ENCODE assay signal across 17 cellular contexts in the genomic region with DNA sequence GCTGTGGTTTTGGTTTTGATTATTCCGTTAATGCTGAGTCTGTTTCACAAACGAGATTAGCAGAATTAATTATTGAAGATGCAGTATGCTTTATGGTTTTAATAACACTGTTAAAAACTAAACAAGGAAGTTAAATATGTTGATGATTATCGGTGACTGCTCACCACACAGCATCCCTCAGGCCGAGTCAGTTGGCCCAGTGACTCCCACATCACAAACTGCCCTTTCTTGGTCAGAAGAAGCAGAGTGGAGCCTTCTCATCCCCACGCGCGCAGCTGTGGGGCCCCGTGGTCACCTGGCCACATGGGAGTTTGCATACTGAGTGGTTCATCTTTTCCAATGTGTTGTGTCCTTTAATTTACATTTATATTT.
A peak's percentile ranks its signal among the peaks of the same experiment; 100 is the strongest.
DNase-seq lines count a peak whose midpoint lies in the region; ATAC-seq, FAIRE-seq and TF ChIP-seq lines count a peak whose summit lies in the region.
"Had no signal": no experiment of that assay in that cellular context is flagged by ENCODE, and none has a peak within 500 bp of the region (broad histone marks: within the 10 kb centered on the region; RNA-seq: fewer than 3 reads in every experiment).

No MANE protein-coding gene starts in this region.

- peaks cover 17% of the 10 kb centered on the region for H3K4me1 Mint-ChIP-seq in astrocyte (ENCODE audit: low read depth, unreplicated experiment)
- H3K4me1 Mint-ChIP-seq in natural killer cell = peaks cover 31 to 35% of the 10 kb centered on the region in 2 donors
- no peaks in the 10 kb centered on the region for H3K4me1 Mint-ChIP-seq in effector memory CD8-positive, alpha-beta T cell (ENCODE audit: low read depth in 2 of 2)

- no peak overlapping the region for H2AFZ ChIP-seq in GM23248
- no peak overlapping the region for H2AFZ ChIP-seq in astrocyte (ENCODE audit: low read depth, low read length)
- H2AFZ ChIP-seq: PC-9 had no signal

- no peaks in the 10 kb centered on the region for H3K9me3 Mint-ChIP-seq in astrocyte (ENCODE audit: unreplicated experiment)
- no peaks in the 10 kb centered on the region for H3K9me3 Mint-ChIP-seq in natural killer cell
- H3K9me3 Mint-ChIP-seq in effector memory CD8-positive, alpha-beta T cell = no peaks in the 10 kb centered on the region
- H3K9me3 Mint-ChIP-seq: type B pancreatic cell had no signal

- H4K20me1 ChIP-seq in GM23248 (ENCODE audit: insufficient read depth) = no peaks in the 10 kb centered on the region
- H4K20me1 ChIP-seq in astrocyte (ENCODE audit: insufficient read depth, low read length) = peaks cover 100% of the 10 kb centered on the region

- in situ Hi-C loops in GM23248 (cut with MboI) = no loop called here

- peaks cover 69% of the 10 kb centered on the region for H3F3A ChIP-seq in GM23248 (ENCODE audit: insufficient read depth)

- no peak for FAIRE-seq in astrocyte (lab: Jason Lieb, UNC)

- H3K27me3 Mint-ChIP-seq in astrocyte (ENCODE audit: low read depth, unreplicated experiment) = no peaks in the 10 kb centered on the region
- no peaks in the 10 kb centered on the region for H3K27me3 Mint-ChIP-seq in natural killer cell (ENCODE audit: low read depth in 2 of 2)
- peaks cover 9 to 16% of the 10 kb centered on the region in 2 donors for H3K27me3 Mint-ChIP-seq in effector memory CD8-positive, alpha-beta T cell
- H3K27me3 Mint-ChIP-seq: type B pancreatic cell had no signal

- no peaks in the 10 kb centered on the region for H3K9me3 ChIP-seq in GM23248 (ENCODE audit: low read depth)
- H3K9me3 ChIP-seq in astrocyte (ENCODE audit: insufficient read depth, low read depth, low read length) = no peaks in the 10 kb centered on the region
- H3K9me3 ChIP-seq: right atrium auricular region had no signal

- ATAC-seq in natural killer cell (peak in 1 of 3 donors; percentile 35), HG02884 (IDR thresholded peaks at IDR 0.05; ENCODE audit: unreplicated experiment) (no peak), HG02938 (IDR thresholded peaks at IDR 0.05; ENCODE audit: unreplicated experiment) (no peak)
- no peak for ATAC-seq in effector memory CD8-positive, alpha-beta T cell (replicated peaks)

- WGBS in GM23248 (ENCODE audit: low coverage in 1 of 2, low lambda C conversion rate in 2 of 2, missing lambda C conversion rate in 2 of 2), 2 experiments = 41 to 45% methylated on average over 8 of the region's 8 CpGs

- H3K27me3 ChIP-seq in GM23248 (replicated peaks; ENCODE audit: insufficient read depth) (no peaks in the 10 kb centered on the region), astrocyte (ENCODE audit: insufficient read depth, low read length) (no peaks in the 10 kb centered on the region)
- H3K27me3 ChIP-seq: right atrium auricular region had no signal

- no peaks in the 10 kb centered on the region for H3K9me2 ChIP-seq in GM23248 (ENCODE audit: insufficient read depth)

- intact Hi-C loops in natural killer cell (cut with micrococcal nuclease) = no loop called here

- DNase-seq in AG09319 (ENCODE audit: extremely low read depth, low read depth) (peak; percentile 27), GM23248 (peak; percentile 84), astrocyte (ENCODE audit: low read depth) (no peak), natural killer cell (no peak), NCI-H524 (lab: John Stamatoyannopoulos, UW) (no peak)
- DNase-seq in effector memory CD8-positive, alpha-beta T cell = no peak
- DNase-seq: activated CD4-positive, alpha-beta T cell treated with anti-CD3 and anti-CD28 coated beads, Interleukin-2, amount 50 U/mL, for 1 hour; activated naive CD4-positive, alpha-beta T cell treated with Interleukin-2 at 50 U/mL for 16 hours; Karpas-422; kidney glomerular epithelial cell; NCI-H1417; PC-9; stimulated activated naive CD4-positive, alpha-beta T cell treated with Interleukin-2 at 50 U/mL for 16 hours had no signal

- peaks cover 81% of the 10 kb centered on the region for H3K36me3 ChIP-seq in GM23248 (ENCODE audit: low read depth)
- H3K36me3 ChIP-seq in astrocyte (ENCODE audit: insufficient read depth, low read length) = peaks cover 66% of the 10 kb centered on the region
- H3K36me3 ChIP-seq: right atrium auricular region had no signal

- H3K27ac Mint-ChIP-seq in astrocyte (ENCODE audit: unreplicated experiment) (peak overlapping the region; percentile 71), natural killer cell (peak overlapping the region in 1 of 2 donors; percentile 59)
- H3K27ac Mint-ChIP-seq in effector memory CD8-positive, alpha-beta T cell = no peak overlapping the region
- H3K27ac Mint-ChIP-seq: type B pancreatic cell had no signal

- H3K36me3 Mint-ChIP-seq in astrocyte (ENCODE audit: low read depth, unreplicated experiment) (peaks cover 34% of the 10 kb centered on the region), natural killer cell (no peaks in the 10 kb centered on the region)
- peaks cover 5% of the 10 kb centered on the region for H3K36me3 Mint-ChIP-seq in effector memory CD8-positive, alpha-beta T cell (ENCODE audit: insufficient read depth)
- H3K36me3 Mint-ChIP-seq: type B pancreatic cell had no signal

- H3K4me3 Mint-ChIP-seq in astrocyte (ENCODE audit: unreplicated experiment) (no peak overlapping the region), natural killer cell (peak overlapping the region; percentile 67)
- no peak overlapping the region for H3K4me3 Mint-ChIP-seq in effector memory CD8-positive, alpha-beta T cell
- H3K4me3 Mint-ChIP-seq: type B pancreatic cell had no signal

- H3K9ac ChIP-seq in GM23248 = peak overlapping the region; percentile 57
- H3K9ac ChIP-seq in astrocyte (ENCODE audit: low read length) = no peak overlapping the region

- H3K27ac ChIP-seq in GM23248 (peak overlapping the region; percentile 83), astrocyte (ENCODE audit: low read depth, low read length) (no peak overlapping the region)
- H3K27ac ChIP-seq: PC-9 had no signal

- H3K4me2 ChIP-seq in GM23248 (ENCODE audit: unreplicated experiment) (no peak overlapping the region), astrocyte (ENCODE audit: low read length) (no peak overlapping the region)
- H3K4me2 ChIP-seq: PC-9 had no signal

- TF ChIP-seq CTCF in AG09319 (IDR thresholded peaks at IDR 0.05; ENCODE audit: low read depth, low read length) (no peak), astrocyte (IDR thresholded peaks at IDR 0.05; ENCODE audit: insufficient read depth, low read depth, low read length) (no peak), natural killer cell (IDR thresholded peaks at IDR 0.05) (no peak)

- H3K4me3 ChIP-seq in GM23248 (no peak overlapping the region), astrocyte (ENCODE audit: insufficient read depth, low read depth, low read length) (no peak overlapping the region)
- H3K4me3 ChIP-seq: PC-9, right atrium auricular region had no signal

- H3K4me1 ChIP-seq in GM23248 (ENCODE audit: insufficient read depth) = peaks cover 18% of the 10 kb centered on the region
- H3K4me1 ChIP-seq in astrocyte (ENCODE audit: insufficient read depth, low read length) = peaks cover 5% of the 10 kb centered on the region

- peaks cover 92% of the 10 kb centered on the region for H3K79me2 ChIP-seq in GM23248 (ENCODE audit: insufficient read depth)
- H3K79me2 ChIP-seq in astrocyte (ENCODE audit: insufficient read depth, low read length) = peaks cover 56% of the 10 kb centered on the region

Comparison
In these comparisons a context has a peak if more than half of its experiments do, and no peak if none do; other contexts are left out.
1. DNase-seq: peak in AG09319 (single experiment) and GM23248 (single experiment); none in astrocyte (single experiment), natural killer cell (single experiment), NCI-H524 (0 of 2) and effector memory CD8-positive, alpha-beta T cell (0 of 3).